ENCODE assay signal across 16 cellular contexts in genomic region chr14:105346880-105347586, GRCh38. TPM values are rescaled to one million over a fixed set of nuclear protein-coding genes. Genes with fewer than 3 reads are reported as not detected.
A peak's percentile ranks its signal among the peaks of the same experiment; 100 is the strongest.
DNase-seq lines count a peak whose midpoint lies in the region; TF ChIP-seq lines count a peak whose summit lies in the region.
"Had no signal": no experiment of that assay in that cellular context is flagged by ENCODE, and none has a peak within 500 bp of the region (broad histone marks: within the 10 kb centered on the region; RNA-seq: fewer than 3 reads in every experiment).

No MANE protein-coding gene starts in this region.

- H2AFZ ChIP-seq in neuronal stem cell (ENCODE audit: low read length) = no peak overlapping the region

- peak overlapping the region; percentile 53 for H2BK5ac ChIP-seq in neuronal stem cell (ENCODE audit: low read length)

- DNase-seq in RWPE1 (ENCODE audit: low spot score) (no peak), neuronal stem cell (ENCODE audit: low spot score) (no peak), thyroid gland (peak; percentile 47 to 49), AML-193 (lab: John Stamatoyannopoulos, UW) (no peak), GF-D8 (lab: John Stamatoyannopoulos, UW) (no peak), NCI-H1694 (lab: John Stamatoyannopoulos, UW) (no peak)
- DNase-seq: ACHN; CD8-positive, alpha-beta T cell; COR-L47; DMS153; DMS79 treated with DMSO at 0.1 percent for 48 hours; EL; KG1 had no signal

- no peak overlapping the region for H2BK12ac ChIP-seq in neuronal stem cell (ENCODE audit: low read length)

- no peak overlapping the region for H2BK120ac ChIP-seq in neuronal stem cell (ENCODE audit: low read depth, low read length)

- CTCF ChIA-PET in RWPE1 (lab: Yijun Ruan, JAX) = no interaction called here

- TF ChIP-seq POLR2A in thyroid gland (IDR thresholded peaks at IDR 0.05) = no peak

- H4K8ac ChIP-seq in neuronal stem cell (ENCODE audit: low read depth, low read length) = no peak overlapping the region

- H3K27ac ChIP-seq in BLaER1 (no peak overlapping the region), RWPE1 (peak overlapping the region; percentile 6), neuronal stem cell (replicated peaks; ENCODE audit: low read length) (no peak overlapping the region), thyroid gland (no peak overlapping the region)

- no peak overlapping the region for H3K4me3 ChIP-seq in BLaER1
- peak overlapping the region in 1 of 2 donors; percentile 42 for H3K4me3 ChIP-seq in neuronal stem cell (ENCODE audit: low read length in 2 of 2)
- H3K4me3 ChIP-seq in thyroid gland (replicated peaks in 1 of 3) = no peak overlapping the region
- H3K4me3 ChIP-seq: HAP-1 had no signal

- POLR2A ChIA-PET in RWPE1 (lab: Yijun Ruan, JAX; ENCODE audit: low non-redundant PET) = no interaction called here

- H3K4ac ChIP-seq in neuronal stem cell (ENCODE audit: low read length) = no peak overlapping the region

- peaks cover 32% of the 10 kb centered on the region for H3K36me3 ChIP-seq in BLaER1
- H3K36me3 ChIP-seq in neuronal stem cell (replicated peaks in 1 of 2; ENCODE audit: control insufficient read depth in 2 of 2, insufficient read depth in 2 of 2, low read length in 2 of 2) = no peaks in the 10 kb centered on the region
- no peaks in the 10 kb centered on the region for H3K36me3 ChIP-seq in thyroid gland
- H3K36me3 ChIP-seq: HAP-1 had no signal

- no peak overlapping the region for H2BK15ac ChIP-seq in neuronal stem cell (ENCODE audit: low read length)

- H3K14ac ChIP-seq in neuronal stem cell (ENCODE audit: low read length) = peak overlapping the region; percentile 75

- TF ChIP-seq CTCF in RWPE1 (conservative IDR thresholded peaks at IDR 0.05; ENCODE audit: low read depth) (no peak), thyroid gland (IDR thresholded peaks at IDR 0.05) (no peak)

- peak overlapping the region; percentile 96 for H3K23ac ChIP-seq in neuronal stem cell (ENCODE audit: low read depth, low read length, poor library complexity)

- H4K91ac ChIP-seq in neuronal stem cell (ENCODE audit: low read depth, low read length, poor library complexity) = no peak overlapping the region

- no peak overlapping the region for H3K9ac ChIP-seq in BLaER1
- peak overlapping the region; percentile 60 for H3K9ac ChIP-seq in neuronal stem cell (ENCODE audit: low read depth, low read length, poor library complexity)

- H3K9me3 ChIP-seq in BLaER1 (peaks cover 21% of the 10 kb centered on the region), neuronal stem cell (replicated peaks in 1 of 2; ENCODE audit: control insufficient read depth in 2 of 2, insufficient read depth in 1 of 2, low read depth in 1 of 2, low read length in 2 of 2) (peaks cover 4 to 5% of the 10 kb centered on the region in 2 donors), thyroid gland (no peaks in the 10 kb centered on the region)
- H3K9me3 ChIP-seq: HAP-1 had no signal

- peaks cover 67% of the 10 kb centered on the region for H4K20me1 ChIP-seq in BLaER1

- peaks cover 6% of the 10 kb centered on the region for H3K79me1 ChIP-seq in neuronal stem cell (ENCODE audit: low read depth, low read length)

- peaks cover 24% of the 10 kb centered on the region for H3K4me1 ChIP-seq in BLaER1
- H3K4me1 ChIP-seq in neuronal stem cell (ENCODE audit: control insufficient read depth in 2 of 2, insufficient read depth in 1 of 2, low read depth in 1 of 2, low read length in 2 of 2) = peaks cover 0 to 2% of the 10 kb centered on the region in 2 donors
- peaks cover 0 to 11% of the 10 kb centered on the region in 2 donors for H3K4me1 ChIP-seq in thyroid gland
- H3K4me1 ChIP-seq: HAP-1 had no signal

- peak overlapping the region; percentile 44 for H3K18ac ChIP-seq in neuronal stem cell (ENCODE audit: low read length)

- WGBS in neuronal stem cell (ENCODE audit: extremely low coverage in 2 of 2, insufficient read length in 2 of 2, insufficient replicate concordance in 1 of 2), 2 donors = no CpG with 5 or more reads among the region's 17 CpGs
- 61 to 94% methylated on average over 6 to 13 of the region's 17 CpGs for whole genome bisulfite sequencing in thyroid gland, 2 donors

- peak overlapping the region; percentile 92 for H2AK5ac ChIP-seq in neuronal stem cell (ENCODE audit: low read depth, low read length)

- no peaks in the 10 kb centered on the region for H3K27me3 ChIP-seq in BLaER1
- no peaks in the 10 kb centered on the region for H3K27me3 ChIP-seq in neuronal stem cell (ENCODE audit: control insufficient read depth in 3 of 3, insufficient read depth in 3 of 3, low read depth in 1 of 3, low read length in 3 of 3)
- H3K27me3 ChIP-seq in thyroid gland = no peaks in the 10 kb centered on the region

- intact Hi-C loops in thyroid gland (cut with DNase I) = no loop called here

- H3K4me2 ChIP-seq in BLaER1 = peak overlapping the region; percentile 14; the same call in 1 of the 2 replicates
- H3K4me2 ChIP-seq in neuronal stem cell (ENCODE audit: insufficient read depth, low read length, poor library complexity, severe bottlenecking) = no peak overlapping the region

RNA-seq across cellular contexts. Expression of gene PACS2, which starts 32.5 kb away (rescaled TPM):
- 33.5 TPM for polyA plus RNA-seq in neuronal stem cell (2013, experiment 1 of 2)
- polyA plus RNA-seq in neuronal stem cell (2013, experiment 2 of 2) = 32.3 TPM
- 10 to 100 TPM; 54.6 to 85.2 (median 72.1) TPM for total RNA-seq in thyroid gland

RNA-seq across cellular contexts. Expression of gene BRF1, which starts 46.2 kb away (rescaled TPM):
- polyA plus RNA-seq in neuronal stem cell (2013, experiment 1 of 2) = 14.0 TPM
- polyA plus RNA-seq in neuronal stem cell (2013, experiment 2 of 2) = 14.3 TPM
- total RNA-seq in thyroid gland = 10 to 100 TPM; 44.5 to 99.6 (median 56.2) TPM

RNA-seq across cellular contexts. Expression of gene TEX22, which starts 51.3 kb away (rescaled TPM):
- 0.21 TPM for polyA plus RNA-seq in neuronal stem cell (2013, experiment 1 of 2)
- polyA plus RNA-seq in neuronal stem cell (2013, experiment 2 of 2) = 0.21 TPM
- total RNA-seq in thyroid gland = under 1 TPM in 3 of 4 donors, not detected in 1; 0.22 to 0.81 (median 0.33) TPM
- total RNA-seq: A172 had no signal

Comparison
In these comparisons a context has a peak if more than half of its experiments do, and no peak if none do; other contexts are left out.
1. DNase-seq: peak in thyroid gland (2 of 2); none in RWPE1 (single experiment), neuronal stem cell (single experiment), AML-193 (0 of 2), GF-D8 (single experiment) and NCI-H1694 (single experiment).